ENCODE assay signal across 28 cellular contexts in the genomic region with DNA sequence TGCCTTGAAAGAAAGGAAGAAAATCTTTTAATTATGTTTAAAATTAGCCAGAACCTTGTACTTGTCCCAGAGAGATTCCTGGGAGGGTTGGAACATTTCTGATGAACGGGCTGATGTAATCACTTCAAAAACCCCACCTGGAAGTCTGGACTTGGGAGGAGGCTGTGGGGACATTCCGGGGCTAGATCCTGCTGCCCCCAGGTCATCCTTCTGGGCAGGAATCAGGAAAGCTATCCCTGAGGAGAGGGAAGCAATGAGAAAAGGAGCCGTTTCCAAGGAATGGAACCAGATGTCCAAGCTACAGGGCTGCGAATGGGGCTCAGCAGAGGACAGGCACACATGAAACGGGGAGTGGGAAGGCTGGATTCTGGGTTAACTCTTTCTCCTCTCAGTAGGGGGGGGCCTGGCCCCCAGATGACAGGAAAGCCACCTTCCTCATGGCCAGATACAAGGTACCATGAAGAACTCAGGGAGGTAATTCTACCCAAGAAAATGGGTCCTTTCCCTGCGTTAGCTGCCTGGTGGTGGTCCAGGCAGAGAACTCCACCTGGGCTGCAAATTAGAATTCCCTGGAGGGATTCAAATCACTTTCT.
"Had no signal": no experiment of that assay in that cellular context is flagged by ENCODE, and none has a peak within 500 bp of the region (broad histone marks: within the 10 kb centered on the region; RNA-seq: fewer than 3 reads in every experiment).

No MANE protein-coding gene starts in this region.

- H3K9me3 ChIP-seq: adrenal gland, ascending aorta, colonic mucosa, heart left ventricle, right lobe of liver, transverse colon, uterus had no signal

- H3K4me1 Mint-ChIP-seq: stimulated activated memory B cell treated with anti-CD40 and anti-IgM and Interleukin-4, amounts not matched to agents 10 μg/mL and 1 μg/mL and 100 μg/mL, for 72 hours had no signal

- H2AFZ ChIP-seq: parathyroid adenoma had no signal

- ATAC-seq: activated CD4-positive, alpha-beta T cell treated with anti-CD3 and anti-CD28 coated beads for 36 hours; activated naive CD4-positive, alpha-beta T cell treated with anti-CD3 and anti-CD28 coated beads, Interleukin-2, amount 50 U/mL, for 72 hours; activated T-helper 17 cell treated with anti-CD3 and anti-CD28 coated beads, Interleukin-2, amount 50 U/mL, for 72 hours; left lobe of liver; natural killer cell treated with Interleukin-12 subunit alpha and Interleukin-12 subunit beta and Interleukin-15 and Interleukin-18, amount 100 ng/mL, for 72 hours; right lobe of liver; stimulated activated memory B cell treated with anti-CD40 and anti-IgM and Interleukin-4, amounts not matched to agents 10 μg/mL and 1 μg/mL and 100 μg/mL, for 72 hours had no signal

- H3K4me3 ChIP-seq: adrenal gland, ascending aorta, colonic mucosa, heart left ventricle, right lobe of liver, transverse colon, uterus had no signal

- H3K4me3 Mint-ChIP-seq: activated B cell treated with CpG ODN at 0.5 μM for 24 hours; activated CD4-positive, alpha-beta T cell treated with anti-CD3 and anti-CD28 coated beads for 36 hours; activated T-cell treated with anti-CD3 and anti-CD28 coated beads, Interleukin-2, amount 50 U/mL, for 24 hours; activated T-helper 17 cell treated with anti-CD3 and anti-CD28 coated beads, Interleukin-2, amount 50 U/mL, for 72 hours; central memory CD8-positive, alpha-beta T cell; natural killer cell treated with Interleukin-12 subunit alpha and Interleukin-12 subunit beta and Interleukin-15 and Interleukin-18, amount 100 ng/mL, for 72 hours; stimulated activated memory B cell treated with anti-CD40 and anti-IgM and Interleukin-4, amounts not matched to agents 10 μg/mL and 1 μg/mL and 100 μg/mL, for 72 hours; T-helper 1 cell treated with Interleukin-12 subunit alpha and Interleukin-12 subunit beta and Interleukin-4 antibody, amounts not matched to agents 30 μg/mL and 1 μg/mL, for 36 hours had no signal

- H3K27me3 ChIP-seq: adrenal gland, ascending aorta, colonic mucosa, right lobe of liver, uterus had no signal

- DNase-seq: activated B cell treated with CpG ODN at 0.5 μM for 24 hours; activated CD4-positive, alpha-beta T cell treated with anti-CD3 and anti-CD28 coated beads for 36 hours; activated CD4-positive, alpha-beta T cell treated with anti-CD3 and anti-CD28 coated beads, Interleukin-2, amount 50 U/mL, for 4 hours; activated CD8-positive, alpha-beta memory T cell treated with anti-CD3 and anti-CD28 coated beads for 24 hours; activated CD8-positive, alpha-beta memory T cell treated with anti-CD3 and anti-CD28 coated beads, Interleukin-2, amount 50 U/mL, for 4 hours; activated T-cell treated with anti-CD3 and anti-CD28 coated beads, Interleukin-2, amount 50 U/mL, for 24 hours; adrenal gland; colonic mucosa; heart left ventricle; mammary epithelial cell; nucleus accumbens; right lobe of liver; small intestine; stimulated activated CD4-positive, alpha-beta T cell treated with anti-CD3 and anti-CD28 coated beads, Interleukin-15, amount 100 ng/mL, for 24 hours; T1000; transverse colon; uterus had no signal

- H3K9me3 Mint-ChIP-seq: activated B cell treated with CpG ODN at 0.5 μM for 24 hours; activated T-cell treated with anti-CD3 and anti-CD28 coated beads, Interleukin-2, amount 50 U/mL, for 24 hours; activated T-helper 17 cell treated with anti-CD3 and anti-CD28 coated beads, Interleukin-2, amount 50 U/mL, for 72 hours; central memory CD8-positive, alpha-beta T cell; natural killer cell treated with Interleukin-12 subunit alpha and Interleukin-12 subunit beta and Interleukin-15 and Interleukin-18, amount 100 ng/mL, for 72 hours; stimulated activated memory B cell treated with anti-CD40 and anti-IgM and Interleukin-4, amounts not matched to agents 10 μg/mL and 1 μg/mL and 100 μg/mL, for 72 hours; T-helper 1 cell treated with Interleukin-12 subunit alpha and Interleukin-12 subunit beta and Interleukin-4 antibody, amounts not matched to agents 30 μg/mL and 1 μg/mL, for 36 hours had no signal

- H3K27ac Mint-ChIP-seq: activated B cell treated with CpG ODN at 0.5 μM for 24 hours; activated CD4-positive, alpha-beta T cell treated with anti-CD3 and anti-CD28 coated beads for 36 hours; activated naive CD4-positive, alpha-beta T cell treated with anti-CD3 and anti-CD28 coated beads, Interleukin-2, amount 50 U/mL, for 72 hours; activated T-cell treated with anti-CD3 and anti-CD28 coated beads, Interleukin-2, amount 50 U/mL, for 24 hours; activated T-helper 17 cell treated with anti-CD3 and anti-CD28 coated beads, Interleukin-2, amount 50 U/mL, for 72 hours; natural killer cell treated with Interleukin-12 subunit alpha and Interleukin-12 subunit beta and Interleukin-15 and Interleukin-18, amount 100 ng/mL, for 72 hours; stimulated activated memory B cell treated with anti-CD40 and anti-IgM and Interleukin-4, amounts not matched to agents 10 μg/mL and 1 μg/mL and 100 μg/mL, for 72 hours; T-helper 1 cell treated with Interleukin-12 subunit alpha and Interleukin-12 subunit beta and Interleukin-4 antibody, amounts not matched to agents 30 μg/mL and 1 μg/mL, for 36 hours had no signal

- H3K27ac ChIP-seq: adrenal gland, ascending aorta, colonic mucosa, epithelial cell of prostate, heart left ventricle, parathyroid adenoma, right lobe of liver, transverse colon, uterus had no signal

- H3K9ac ChIP-seq: parathyroid adenoma had no signal

- H3K36me3 Mint-ChIP-seq: activated naive CD4-positive, alpha-beta T cell treated with anti-CD3 and anti-CD28 coated beads, Interleukin-2, amount 50 U/mL, for 72 hours; natural killer cell treated with Interleukin-12 subunit alpha and Interleukin-12 subunit beta and Interleukin-15 and Interleukin-18, amount 100 ng/mL, for 72 hours; stimulated activated memory B cell treated with anti-CD40 and anti-IgM and Interleukin-4, amounts not matched to agents 10 μg/mL and 1 μg/mL and 100 μg/mL, for 72 hours had no signal

- H3K36me3 ChIP-seq: adrenal gland, ascending aorta, colonic mucosa, heart left ventricle, right lobe of liver, transverse colon, uterus had no signal

- FAIRE-seq: keratinocyte, small intestine had no signal

- H3K79me2 ChIP-seq: parathyroid adenoma had no signal

- H3K4me1 ChIP-seq: adrenal gland, ascending aorta, colonic mucosa, parathyroid adenoma, right lobe of liver, transverse colon, uterus had no signal
